In genomic region chr12:68790081-68790951, GRCh38 we compare ENCODE assay signal across 16 cellular contexts.
"Had no signal": no experiment of that assay in that cellular context is flagged by ENCODE, and none has a peak within 500 bp of the region (broad histone marks: within the 10 kb centered on the region; RNA-seq: fewer than 3 reads in every experiment).

No MANE protein-coding gene starts in this region.

- H3K4me3 Mint-ChIP-seq: naive thymus-derived CD4-positive, alpha-beta T cell; nephron progenitor cell; stimulated activated memory B cell treated with anti-CD40 and anti-IgM and Interleukin-4, amounts not matched to agents 10 μg/mL and 1 μg/mL and 100 μg/mL, for 72 hours; stimulated activated naive CD8-positive, alpha-beta T cell treated with anti-CD3 and anti-CD28 coated beads, Interleukin-15, Interleukin-2, amounts not matched to agents 100 ng/mL and 50 ng/mL, for 24 hours had no signal

- H3K36me3 Mint-ChIP-seq: naive thymus-derived CD4-positive, alpha-beta T cell; stimulated activated memory B cell treated with anti-CD40 and anti-IgM and Interleukin-4, amounts not matched to agents 10 μg/mL and 1 μg/mL and 100 μg/mL, for 72 hours had no signal

- ATAC-seq: esophagus mucosa; foreskin keratinocyte; naive thymus-derived CD4-positive, alpha-beta T cell; psoas muscle; stimulated activated memory B cell treated with anti-CD40 and anti-IgM and Interleukin-4, amounts not matched to agents 10 μg/mL and 1 μg/mL and 100 μg/mL, for 72 hours had no signal

- DNase-seq: cortex of kidney; effector memory CD4-positive, alpha-beta T cell; foreskin keratinocyte; kidney glomerular epithelial cell; naive thymus-derived CD4-positive, alpha-beta T cell; nephron progenitor cell; psoas muscle; retina; stimulated activated CD4-positive, alpha-beta T cell treated with anti-CD3 and anti-CD28 coated beads, Interleukin-4, amount 100 ng/mL, for 24 hours; transverse colon had no signal

- H3K9me3 ChIP-seq: psoas muscle, right lobe of liver, transverse colon, vagina had no signal

- H3K27ac Mint-ChIP-seq: naive thymus-derived CD4-positive, alpha-beta T cell; nephron progenitor cell; stimulated activated memory B cell treated with anti-CD40 and anti-IgM and Interleukin-4, amounts not matched to agents 10 μg/mL and 1 μg/mL and 100 μg/mL, for 72 hours; stimulated activated naive CD8-positive, alpha-beta T cell treated with anti-CD3 and anti-CD28 coated beads, Interleukin-15, Interleukin-2, amounts not matched to agents 100 ng/mL and 50 ng/mL, for 24 hours had no signal

- H3K27ac ChIP-seq: foreskin keratinocyte, psoas muscle, transverse colon, vagina had no signal

- H3K4me3 ChIP-seq: hepatocyte, psoas muscle, transverse colon, vagina had no signal

- H3K27me3 Mint-ChIP-seq: naive thymus-derived CD4-positive, alpha-beta T cell; stimulated activated memory B cell treated with anti-CD40 and anti-IgM and Interleukin-4, amounts not matched to agents 10 μg/mL and 1 μg/mL and 100 μg/mL, for 72 hours; stimulated activated naive CD8-positive, alpha-beta T cell treated with anti-CD3 and anti-CD28 coated beads, Interleukin-15, Interleukin-2, amounts not matched to agents 100 ng/mL and 50 ng/mL, for 24 hours had no signal

- H3K27me3 ChIP-seq: foreskin keratinocyte, hepatocyte, right lobe of liver, transverse colon, vagina had no signal

- H3K36me3 ChIP-seq: right lobe of liver, transverse colon, vagina had no signal

- H3K9me3 Mint-ChIP-seq: naive thymus-derived CD4-positive, alpha-beta T cell; nephron progenitor cell; stimulated activated memory B cell treated with anti-CD40 and anti-IgM and Interleukin-4, amounts not matched to agents 10 μg/mL and 1 μg/mL and 100 μg/mL, for 72 hours; stimulated activated naive CD8-positive, alpha-beta T cell treated with anti-CD3 and anti-CD28 coated beads, Interleukin-15, Interleukin-2, amounts not matched to agents 100 ng/mL and 50 ng/mL, for 24 hours had no signal
